Comparison of ENCODE assay signal across 7 cellular contexts in genomic region chr2:116552738-116553419, GRCh38.
DNase-seq lines count a peak whose midpoint lies in the region; FAIRE-seq and TF ChIP-seq lines count a peak whose summit lies in the region.
"Not testable (repeated sequence)": the region's sequence is repeated elsewhere in the genome, so short reads cannot be mapped to it uniquely, and the experiment has no call there.

No MANE protein-coding gene starts in this region.

- TF ChIP-seq POLR2A in H1 (IDR thresholded peaks at IDR 0.05; ENCODE audit: control extremely low read depth in 1 of 2, low read depth in 2 of 2, low read length in 2 of 2) = not testable (repeated sequence)

- H3K27me3 ChIP-seq in HUES6 (ENCODE audit: control insufficient read depth, insufficient read depth, low read length); NT2/D1 (ENCODE audit: insufficient read depth, insufficient read length); H1 (replicated peaks in 1 of 4; ENCODE audit: control insufficient read depth in 3 of 4, extremely low read depth in 1 of 4, insufficient read depth in 3 of 4, low read length in 3 of 4): not testable (repeated sequence)

- not testable (repeated sequence) for H4K91ac ChIP-seq in H1 (replicated peaks; ENCODE audit: insufficient read length, low read length)

- TF ChIP-seq EP300 in H1 (IDR thresholded peaks at IDR 0.05; ENCODE audit: borderline replicate concordance in 1 of 2, low read depth in 2 of 2, low read length in 2 of 2) = not testable (repeated sequence)

- not testable (repeated sequence) for FAIRE-seq in H1 (lab: Jason Lieb, UNC)

- not testable (repeated sequence) for H3K23me2 ChIP-seq in H1 (ENCODE audit: low read depth, low read length)

- not testable (repeated sequence) for H4K20me1 ChIP-seq in H1 (replicated peaks in 1 of 2; ENCODE audit: control insufficient read depth in 1 of 2, insufficient read depth in 2 of 2, low read length in 2 of 2)

- not testable (repeated sequence) for H3K18ac ChIP-seq in H1 (ENCODE audit: extremely low read depth, low read length)

- H3K79me1 ChIP-seq in H1 (ENCODE audit: low read depth, low read length) = not testable (repeated sequence)

- H2BK5ac ChIP-seq in H1 (ENCODE audit: low read depth, low read length) = not testable (repeated sequence)

- not testable (repeated sequence) for H2BK120ac ChIP-seq in H1 (replicated peaks; ENCODE audit: low read depth, low read length)

- H3K56ac ChIP-seq in H1 (replicated peaks; ENCODE audit: insufficient read length, low read depth, low read length) = not testable (repeated sequence)

- not testable (repeated sequence) for H4K5ac ChIP-seq in H1 (ENCODE audit: insufficient read length, low read depth, low read length)

- 85% methylated on average over 20 of the region's 20 CpGs; no CpG with 5 or more reads in 1 of the 2 experiments for WGBS in H1 (ENCODE audit: extremely low coverage in 1 of 2, insufficient coverage in 1 of 2, insufficient read length in 1 of 2, insufficient replicate concordance in 2 of 2, low coverage in 1 of 2, low lambda C conversion rate in 2 of 2, missing lambda C conversion rate in 1 of 2), 2 experiments

- not testable (repeated sequence) for H2BK20ac ChIP-seq in H1 (ENCODE audit: low read length)

- not testable (repeated sequence) for TF ChIP-seq RAD21 in H1 (IDR thresholded peaks at IDR 0.05 in 1 of 2, conservative IDR thresholded peaks at IDR 0.05 in 1 of 2; ENCODE audit: low read depth in 2 of 2, low read length in 2 of 2)

- H3K9me3 ChIP-seq in HUES6 (ENCODE audit: control insufficient read depth, insufficient read depth, low read depth, low read length); NT2/D1 (ENCODE audit: insufficient read depth, low read length); H1 (ENCODE audit: insufficient read depth in 2 of 2, low read depth in 1 of 2, low read length in 1 of 2): not testable (repeated sequence)

- not testable (repeated sequence) for TF ChIP-seq CTCF in H1 (IDR thresholded peaks at IDR 0.05; ENCODE audit: control extremely low read depth in 1 of 3, insufficient read depth in 1 of 3, low read depth in 1 of 3, low read length in 3 of 3)

- not testable (repeated sequence) for H3K36me3 ChIP-seq in HUES6 (ENCODE audit: control insufficient read depth, insufficient read depth, low read length); NT2/D1 (ENCODE audit: insufficient read depth, insufficient read length, low read length); H1 (ENCODE audit: control insufficient read depth in 2 of 4, insufficient read depth in 4 of 4, low read length in 3 of 4)

- not testable (repeated sequence) for H2AK5ac ChIP-seq in H1 (ENCODE audit: low read depth, low read length)

- H4K8ac ChIP-seq in H1 (ENCODE audit: extremely low read depth, insufficient read depth, low read length) = 0 out of 2 replicates have a peak overlapping the region, but pooled peaks have one; percentile 51

- POLR2A ChIA-PET in H1 (lab: Charles Lee; ENCODE audit: partially characterized antibody) = not testable (repeated sequence)

- H3K4ac ChIP-seq in H1 (replicated peaks; ENCODE audit: insufficient read length, low read depth, low read length) = not testable (repeated sequence)

- H3K14ac ChIP-seq in H1 (ENCODE audit: insufficient read length) = not testable (repeated sequence)

- H3K4me2 ChIP-seq in H1 (ENCODE audit: insufficient read depth in 1 of 2, low read depth in 2 of 2, low read length in 2 of 2) = not testable (repeated sequence)

- H2AFZ ChIP-seq in H1 (ENCODE audit: low read length) = peak overlapping the region; percentile 85; the same call in 1 of the 2 replicates

- H3K4me1 ChIP-seq in HUES6 (ENCODE audit: control insufficient read depth, insufficient read depth, low read length); NT2/D1 (ENCODE audit: insufficient read depth, insufficient read length); H1 (replicated peaks in 1 of 4; ENCODE audit: control insufficient read depth in 3 of 4, insufficient read depth in 4 of 4, low read length in 3 of 4): not testable (repeated sequence)

- not testable (repeated sequence) for H3K23ac ChIP-seq in H1 (ENCODE audit: insufficient read length)

- not testable (repeated sequence) for H3K9ac ChIP-seq in HUES6 (ENCODE audit: low read length); NT2/D1 (ENCODE audit: insufficient read length, low read depth); H1 (replicated peaks in 1 of 4; ENCODE audit: extremely low read depth in 1 of 4, low read depth in 3 of 4, low read length in 3 of 4)

- H3K79me2 ChIP-seq in H1 (ENCODE audit: control insufficient read depth in 1 of 2, insufficient read depth in 2 of 2, low read length in 2 of 2) = not testable (repeated sequence)

- H3K4me3 ChIP-seq in HUES6 (ENCODE audit: low read depth, low read length) = 0 out of 2 replicates have a peak overlapping the region, but pooled peaks have one; percentile 29
- H3K4me3 ChIP-seq in NT2/D1 (ENCODE audit: insufficient read length, low read depth); H1 (ENCODE audit: extremely low read depth in 1 of 4, insufficient read depth in 2 of 4, low read depth in 3 of 4, low read length in 4 of 4): not testable (repeated sequence)

- CTCF ChIA-PET in H1 (lab: Charles Lee; ENCODE audit: partially characterized antibody) = interaction anchor here (0.9 to 1.7 kb wide), 2 partner anchors 11 to 17 kb away, joined by 3 to 5 read pairs; no protein-coding TSS in a partner anchor

- DNase-seq in COLO668 (lab: John Stamatoyannopoulos, UW; ENCODE audit: unreplicated experiment) = peak; percentile 58
- DNase-seq in DMS53 (lab: John Stamatoyannopoulos, UW) = peak; percentile 96
- DNase-seq in NCI-H345 (lab: John Stamatoyannopoulos, UW) = peak; percentile 78
- peak; percentile 7 for DNase-seq in NCI-H69 (lab: John Stamatoyannopoulos, UW)
- peak; percentile 9 for DNase-seq in NT2/D1 (ENCODE audit: low read depth, low spot score)
- not testable (repeated sequence) for DNase-seq in H1 (ENCODE audit: low read depth in 1 of 2, low spot score in 2 of 2)

- not testable (repeated sequence) for H2BK12ac ChIP-seq in H1 (ENCODE audit: low read depth, low read length)

- H2BK15ac ChIP-seq in H1 (ENCODE audit: low read length) = not testable (repeated sequence)

- H3K27ac ChIP-seq in HUES6 (ENCODE audit: low read depth, low read length); H1 (ENCODE audit: low read depth, low read length): not testable (repeated sequence)
